23 cellular contexts compared by ENCODE assay signal in genomic region chr11:125343086-125343731, GRCh38.
A peak's percentile ranks its signal among the peaks of the same experiment; 100 is the strongest.
DNase-seq lines count a peak whose midpoint lies in the region; ATAC-seq and TF ChIP-seq lines count a peak whose summit lies in the region.
"Had no signal": no experiment of that assay in that cellular context is flagged by ENCODE, and none has a peak within 500 bp of the region (broad histone marks: within the 10 kb centered on the region; RNA-seq: fewer than 3 reads in every experiment).

No MANE protein-coding gene starts in this region.

- peak; percentile 34 for DNase-seq in NCI-H82 (lab: John Stamatoyannopoulos, UW)
- no peak for DNase-seq in chondrocyte (ENCODE audit: low spot score)
- DNase-seq in spleen = peak; percentile 38
- no peak for DNase-seq in effector memory CD4-positive, alpha-beta T cell
- no peak for DNase-seq in T-helper 1 cell
- DNase-seq in WTC11 (ENCODE audit: low spot score) = no peak
- DNase-seq: activated CD4-positive, alpha-beta T cell treated with anti-CD3 and anti-CD28 coated beads for 1 hour; activated T-cell treated with anti-CD3 and anti-CD28 coated beads, Interleukin-2, amount 50 U/mL, for 72 hours; CD4-positive, alpha-beta memory T cell; DMS53; glutamatergic neuron; left ventricle myocardium superior; NCI-H1417 treated with DMSO at 0.1 percent for 48 hours; NCI-H2171 treated with DMSO at 0.1 percent for 48 hours; NCI-H526; stimulated activated CD4-positive, alpha-beta T cell treated with anti-CD3 and anti-CD28 coated beads, Interleukin-2, amount 100 ng/mL, for 24 hours; stimulated activated naive CD4-positive, alpha-beta T cell had no signal

- peak overlapping the region; percentile 55 for H3K4me3 Mint-ChIP-seq in chondrocyte (ENCODE audit: unreplicated experiment)
- H3K4me3 Mint-ChIP-seq in nephron = peak overlapping the region in 2 of 3 experiments; percentile 24 to 27
- no peak overlapping the region for H3K4me3 Mint-ChIP-seq in WTC11
- H3K4me3 Mint-ChIP-seq: activated T-cell treated with anti-CD3 and anti-CD28 coated beads, Interleukin-2, amount 50 U/mL, for 72 hours; CD4-positive, alpha-beta memory T cell had no signal

- peaks cover 0 to 50% (median 0%) of the 10 kb centered on the region in 7 donors for H3K27me3 ChIP-seq in spleen (replicated peaks in 1 of 7)
- no peaks in the 10 kb centered on the region for H3K27me3 ChIP-seq in effector memory CD4-positive, alpha-beta T cell (replicated peaks; ENCODE audit: control insufficient read depth, insufficient read depth, low read length, poor library complexity, severe bottlenecking)
- H3K27me3 ChIP-seq: tibial artery had no signal

- H3K4me3 ChIP-seq in spleen = no peak overlapping the region
- H3K4me3 ChIP-seq in effector memory CD4-positive, alpha-beta T cell (ENCODE audit: insufficient read depth, low read depth, low read length, poor library complexity, severe bottlenecking) = no peak overlapping the region
- H3K4me3 ChIP-seq: GM12878, tibial artery had no signal

- TF ChIP-seq CTCF in chondrocyte (IDR thresholded peaks at IDR 0.05) = no peak
- TF ChIP-seq CTCF in nephron (IDR thresholded peaks at IDR 0.05; ENCODE audit: unreplicated experiment in 3 of 3) = no peak
- no peak for TF ChIP-seq CTCF in spleen (IDR thresholded peaks at IDR 0.05 in 8 of 11, conservative IDR thresholded peaks at IDR 0.05 in 3 of 11)
- TF ChIP-seq CTCF in WTC11 (IDR thresholded peaks at IDR 0.05) = no peak

- intact Hi-C loops in spleen (cut with DNase I; ENCODE audit: low total_unique reads) = loop anchor here (10.0 kb wide), 1 partner anchor 248 kb away; no protein-coding TSS in a partner anchor

- H3K9me3 Mint-ChIP-seq in chondrocyte (ENCODE audit: low read depth) (no peaks in the 10 kb centered on the region), nephron (no peaks in the 10 kb centered on the region), WTC11 (no peaks in the 10 kb centered on the region)
- H3K9me3 Mint-ChIP-seq: activated naive CD4-positive, alpha-beta T cell treated with anti-CD3 and anti-CD28 coated beads, Interleukin-2, amount 50 U/mL, for 72 hours; activated T-cell treated with anti-CD3 and anti-CD28 coated beads, Interleukin-2, amount 50 U/mL, for 72 hours; CD4-positive, alpha-beta memory T cell had no signal

- no peak for TF ChIP-seq POLR2A in spleen (IDR thresholded peaks at IDR 0.05)

- peak overlapping the region; percentile 86 for H3K27ac Mint-ChIP-seq in chondrocyte (ENCODE audit: unreplicated experiment)
- peak overlapping the region; percentile 71 to 87 (median 87) for H3K27ac Mint-ChIP-seq in nephron
- no peak overlapping the region for H3K27ac Mint-ChIP-seq in WTC11
- H3K27ac Mint-ChIP-seq: activated T-cell treated with anti-CD3 and anti-CD28 coated beads, Interleukin-2, amount 50 U/mL, for 72 hours; CD4-positive, alpha-beta memory T cell had no signal

- 86 to 88% (median 87%) methylated on average over 8 of the region's 8 CpGs for WGBS in spleen, 5 donors

- CTCF ChIA-PET in WTC11 (lab: Charles Lee) = interaction anchor here (0.7 to 7.4 kb wide), 22 partner anchors 9 to 251 kb away, joined by 3 to 96 read pairs (median 4); partner anchors contain the start of gene PKNOX2

- ATAC-seq in GM18858 (IDR thresholded peaks at IDR 0.05; ENCODE audit: unreplicated experiment) (no peak), WTC11 (no peak)
- ATAC-seq: activated naive CD4-positive, alpha-beta T cell treated with anti-CD3 and anti-CD28 coated beads, Interleukin-2, amount 50 U/mL, for 72 hours; activated T-cell treated with anti-CD3 and anti-CD28 coated beads, Interleukin-2, amount 50 U/mL, for 72 hours; GM12878; left ventricle myocardium superior; sciatic nerve had no signal

- H3K27me3 Mint-ChIP-seq in chondrocyte (ENCODE audit: low read depth) (no peaks in the 10 kb centered on the region), nephron (ENCODE audit: low read depth) (peaks cover 6% of the 10 kb centered on the region), WTC11 (ENCODE audit: low read depth) (peaks cover 20% of the 10 kb centered on the region)

- H3K27ac ChIP-seq in spleen = no peak overlapping the region
- H3K27ac ChIP-seq in effector memory CD4-positive, alpha-beta T cell (ENCODE audit: insufficient read depth, low read length, poor library complexity, severe bottlenecking) = no peak overlapping the region
- H3K27ac ChIP-seq: tibial artery had no signal

- POLR2A ChIA-PET in WTC11 (lab: Charles Lee) = no interaction called here

- H3K4me1 ChIP-seq in spleen = peaks cover 0 to 20% (median 1%) of the 10 kb centered on the region in 6 donors
- no peaks in the 10 kb centered on the region for H3K4me1 ChIP-seq in effector memory CD4-positive, alpha-beta T cell (ENCODE audit: control insufficient read depth, insufficient read depth, low read length, poor library complexity, severe bottlenecking)

- H3K9me3 ChIP-seq in spleen = no peaks in the 10 kb centered on the region
- no peaks in the 10 kb centered on the region for H3K9me3 ChIP-seq in effector memory CD4-positive, alpha-beta T cell (ENCODE audit: control insufficient read depth, low read length)
- H3K9me3 ChIP-seq: tibial artery had no signal

- peaks cover 3% of the 10 kb centered on the region for H3K36me3 Mint-ChIP-seq in chondrocyte (ENCODE audit: low read depth)
- H3K36me3 Mint-ChIP-seq in nephron (ENCODE audit: low read depth) = peaks cover 5% of the 10 kb centered on the region
- H3K36me3 Mint-ChIP-seq in WTC11 = no peaks in the 10 kb centered on the region
- H3K36me3 Mint-ChIP-seq: activated naive CD4-positive, alpha-beta T cell treated with anti-CD3 and anti-CD28 coated beads, Interleukin-2, amount 50 U/mL, for 72 hours; CD4-positive, alpha-beta memory T cell had no signal

- no peaks in the 10 kb centered on the region for H3K36me3 ChIP-seq in spleen
- H3K36me3 ChIP-seq in effector memory CD4-positive, alpha-beta T cell (ENCODE audit: control insufficient read depth, insufficient read depth, low read length) = no peaks in the 10 kb centered on the region
- H3K36me3 ChIP-seq: tibial artery had no signal

- H3K4me1 Mint-ChIP-seq in chondrocyte (ENCODE audit: low read depth) (peaks cover 85% of the 10 kb centered on the region), nephron (peaks cover 92% of the 10 kb centered on the region), WTC11 (peaks cover 45% of the 10 kb centered on the region)

TF ChIP-seq in WTC11, 78 proteins besides CTCF, POLR2A, EP300 and RAD21 (continues in another document):
- TF ChIP-seq TEAD4 (CRISPR knock-in tag; IDR thresholded peaks at IDR 0.05) (no peak), OVOL2 (CRISPR knock-in tag; IDR thresholded peaks at IDR 0.05; ENCODE audit: borderline replicate concordance) (no peak), ERG (CRISPR knock-in tag; IDR thresholded peaks at IDR 0.05) (no peak), SP1 (CRISPR knock-in tag; conservative IDR thresholded peaks at IDR 0.05) (no peak), TP53 (CRISPR knock-in tag; IDR thresholded peaks at IDR 0.05) (no peak), ZNF263 (CRISPR knock-in tag; IDR thresholded peaks at IDR 0.05; ENCODE audit: low read depth) (no peak), ZNF317 (CRISPR knock-in tag; IDR thresholded peaks at IDR 0.05; ENCODE audit: borderline replicate concordance, low read depth) (no peak), RELA (CRISPR knock-in tag; IDR thresholded peaks at IDR 0.05; ENCODE audit: borderline replicate concordance) (no peak), ZNF121 (CRISPR knock-in tag; IDR thresholded peaks at IDR 0.05) (no peak)
- TF ChIP-seq, protein P1, sequence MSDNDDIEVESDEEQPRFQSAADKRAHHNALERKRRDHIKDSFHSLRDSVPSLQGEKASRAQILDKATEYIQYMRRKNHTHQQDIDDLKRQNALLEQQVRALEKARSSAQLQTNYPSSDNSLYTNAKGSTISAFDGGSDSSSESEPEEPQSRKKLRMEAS (CRISPR knock-in tag; IDR thresholded peaks at IDR 0.05) = no peak
- TF ChIP-seq, protein P2, sequence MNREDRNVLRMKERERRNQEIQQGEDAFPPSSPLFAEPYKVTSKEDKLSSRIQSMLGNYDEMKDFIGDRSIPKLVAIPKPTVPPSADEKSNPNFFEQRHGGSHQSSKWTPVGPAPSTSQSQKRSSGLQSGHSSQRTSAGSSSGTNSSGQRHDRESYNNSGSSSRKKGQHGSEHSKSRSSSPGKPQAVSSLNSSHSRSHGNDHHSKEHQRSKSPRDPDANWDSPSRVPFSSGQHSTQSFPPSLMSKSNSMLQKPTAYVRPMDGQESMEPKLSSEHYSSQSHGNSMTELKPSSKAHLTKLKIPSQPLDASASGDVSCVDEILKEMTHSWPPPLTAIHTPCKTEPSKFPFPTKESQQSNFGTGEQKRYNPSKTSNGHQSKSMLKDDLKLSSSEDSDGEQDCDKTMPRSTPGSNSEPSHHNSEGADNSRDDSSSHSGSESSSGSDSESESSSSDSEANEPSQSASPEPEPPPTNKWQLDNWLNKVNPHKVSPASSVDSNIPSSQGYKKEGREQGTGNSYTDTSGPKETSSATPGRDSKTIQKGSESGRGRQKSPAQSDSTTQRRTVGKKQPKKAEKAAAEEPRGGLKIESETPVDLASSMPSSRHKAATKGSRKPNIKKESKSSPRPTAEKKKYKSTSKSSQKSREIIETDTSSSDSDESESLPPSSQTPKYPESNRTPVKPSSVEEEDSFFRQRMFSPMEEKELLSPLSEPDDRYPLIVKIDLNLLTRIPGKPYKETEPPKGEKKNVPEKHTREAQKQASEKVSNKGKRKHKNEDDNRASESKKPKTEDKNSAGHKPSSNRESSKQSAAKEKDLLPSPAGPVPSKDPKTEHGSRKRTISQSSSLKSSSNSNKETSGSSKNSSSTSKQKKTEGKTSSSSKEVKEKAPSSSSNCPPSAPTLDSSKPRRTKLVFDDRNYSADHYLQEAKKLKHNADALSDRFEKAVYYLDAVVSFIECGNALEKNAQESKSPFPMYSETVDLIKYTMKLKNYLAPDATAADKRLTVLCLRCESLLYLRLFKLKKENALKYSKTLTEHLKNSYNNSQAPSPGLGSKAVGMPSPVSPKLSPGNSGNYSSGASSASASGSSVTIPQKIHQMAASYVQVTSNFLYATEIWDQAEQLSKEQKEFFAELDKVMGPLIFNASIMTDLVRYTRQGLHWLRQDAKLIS (CRISPR knock-in tag; IDR thresholded peaks at IDR 0.05; ENCODE audit: borderline replicate concordance) = no peak

Comparison
In these comparisons a context has a peak if more than half of its experiments do, and no peak if none do; other contexts are left out.
1. DNase-seq: peak in NCI-H82 (single experiment) and spleen (single experiment); none in chondrocyte (single experiment), effector memory CD4-positive, alpha-beta T cell (0 of 3), T-helper 1 cell (0 of 5) and WTC11 (single experiment).